ENCODE assay signal across 16 cellular contexts in the genomic region with DNA sequence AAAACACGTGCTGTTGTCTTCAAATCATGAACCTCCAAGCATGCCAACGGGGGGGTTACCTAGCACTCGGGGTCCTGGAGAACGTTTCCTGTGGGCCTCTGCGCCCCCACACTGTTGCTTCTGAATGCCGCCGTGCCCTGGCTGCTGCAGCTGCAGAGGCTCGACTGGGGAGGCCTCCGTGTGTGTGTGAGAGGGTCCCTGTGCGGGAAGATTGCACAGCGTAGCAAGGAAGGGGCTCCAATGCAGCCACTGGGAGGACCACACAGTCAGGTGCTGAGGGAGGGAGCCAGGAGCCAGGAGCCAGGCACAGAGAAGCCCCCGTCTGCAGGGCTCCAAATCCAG.
"Had no signal": no experiment of that assay in that cellular context is flagged by ENCODE, and none has a peak within 500 bp of the region (broad histone marks: within the 10 kb centered on the region; RNA-seq: fewer than 3 reads in every experiment).

No MANE protein-coding gene starts in this region.

- H3K27ac Mint-ChIP-seq: activated T-cell treated with anti-CD3 and anti-CD28 coated beads, Interleukin-2, amount 50 U/mL, for 24 hours had no signal

- H3K4me3 ChIP-seq: left lung, tibial nerve, vagina had no signal

- H3K9me3 Mint-ChIP-seq: activated T-cell treated with anti-CD3 and anti-CD28 coated beads, Interleukin-2, amount 50 U/mL, for 24 hours; naive B cell had no signal

- DNase-seq: activated CD4-positive, alpha-beta T cell treated with anti-CD3 and anti-CD28 coated beads for 1 hour; activated CD4-positive, alpha-beta T cell treated with anti-CD3 and anti-CD28 coated beads, Interleukin-2, amount 50 U/mL, for 4 hours; activated naive CD4-positive, alpha-beta T cell treated with anti-CD3 and anti-CD28 coated beads, Interleukin-2, amount 50 U/mL, for 16 hours; activated T-cell treated with anti-CD3 and anti-CD28 coated beads, Interleukin-2, amount 50 U/mL, for 24 hours; mammary epithelial cell; naive B cell; retina; stimulated activated CD4-positive, alpha-beta T cell treated with anti-CD3 and anti-CD28 coated beads, Interleukin-2, amount 100 ng/mL, for 48 hours; stimulated activated naive CD4-positive, alpha-beta T cell; substantia nigra had no signal

- ATAC-seq: esophagus mucosa, left lung had no signal

- H3K4me3 Mint-ChIP-seq: activated CD8-positive, alpha-beta memory T cell treated with anti-CD3 and anti-CD28 coated beads, Interleukin-2, amount 10 ng/mL, durations not matched to agents 7 days and 5 days; activated T-cell treated with anti-CD3 and anti-CD28 coated beads, Interleukin-2, amount 50 U/mL, for 24 hours had no signal

- H3K36me3 Mint-ChIP-seq: activated CD8-positive, alpha-beta memory T cell treated with anti-CD3 and anti-CD28 coated beads, Interleukin-2, amount 10 ng/mL, durations not matched to agents 7 days and 5 days; naive B cell had no signal

- H3K27me3 ChIP-seq: tibial nerve, vagina had no signal

- H3K27ac ChIP-seq: left lung, tibial nerve, vagina, VCaP had no signal

- H3K9me3 ChIP-seq: left lung, tibial nerve, vagina had no signal

- H3K36me3 ChIP-seq: left lung, tibial nerve, vagina had no signal
